In genomic region chrX:100685284-100685996, GRCh38 we compare ENCODE assay signal across 8 cellular contexts. TPM values are rescaled to one million over a fixed set of nuclear protein-coding genes. Genes with fewer than 3 reads are reported as not detected.
A peak's percentile ranks its signal among the peaks of the same experiment; 100 is the strongest.
DNase-seq lines count a peak whose midpoint lies in the region; ATAC-seq and TF ChIP-seq lines count a peak whose summit lies in the region.

No MANE protein-coding gene starts in this region.

- H3K9me3 ChIP-seq in DND-41 (ENCODE audit: insufficient read depth, low read length, severe bottlenecking) (no peaks in the 10 kb centered on the region), vagina (no peaks in the 10 kb centered on the region)

- ATAC-seq in DND-41 (ENCODE audit: insufficient read depth, low read depth) (peak; percentile 81), GM21737 (IDR thresholded peaks at IDR 0.05; ENCODE audit: unreplicated experiment) (peak; percentile 68)

- H3K4me3 Mint-ChIP-seq in activated T-helper 1 cell treated with anti-CD3 and anti-CD28 coated beads, Interleukin-12 subunit alpha, Interleukin-12 subunit beta, Interleukin-2, Interleukin-4 antibody, amounts not matched to agents 30 ng/mL and 10 ng/mL and 1 ng/mL, durations not matched to agents 14 hours and 24 hours and 36 hours: no peak overlapping the region
- H3K4me3 Mint-ChIP-seq in osteocyte (ENCODE audit: unreplicated experiment): no peak overlapping the region

- H3K27ac Mint-ChIP-seq in activated T-helper 1 cell treated with anti-CD3 and anti-CD28 coated beads, Interleukin-12 subunit alpha, Interleukin-12 subunit beta, Interleukin-2, Interleukin-4 antibody, amounts not matched to agents 30 ng/mL and 10 ng/mL and 1 ng/mL, durations not matched to agents 14 hours and 24 hours and 36 hours: no peak overlapping the region
- no peak overlapping the region for H3K27ac Mint-ChIP-seq in osteocyte (ENCODE audit: unreplicated experiment)

- no peaks in the 10 kb centered on the region for H4K20me1 ChIP-seq in DND-41 (ENCODE audit: insufficient read depth, low read length)

- H3K4me1 ChIP-seq in DND-41 (ENCODE audit: insufficient read depth, low read length) (no peaks in the 10 kb centered on the region), vagina (peaks cover 5% of the 10 kb centered on the region)

- H3K27me3 ChIP-seq in DND-41 (ENCODE audit: insufficient read depth, low read length, poor library complexity) (no peaks in the 10 kb centered on the region), vagina (no peaks in the 10 kb centered on the region)

- no peak overlapping the region for H3K9ac ChIP-seq in DND-41 (ENCODE audit: low read depth, low read length)

- no peak overlapping the region for H3K4me2 ChIP-seq in DND-41 (ENCODE audit: insufficient read depth, low read length)

- no peaks in the 10 kb centered on the region for H3K9me3 Mint-ChIP-seq in activated T-helper 1 cell treated with anti-CD3 and anti-CD28 coated beads, Interleukin-12 subunit alpha, Interleukin-12 subunit beta, Interleukin-2, Interleukin-4 antibody, amounts not matched to agents 30 ng/mL and 10 ng/mL and 1 ng/mL, durations not matched to agents 14 hours and 24 hours and 36 hours
- no peaks in the 10 kb centered on the region for H3K9me3 Mint-ChIP-seq in osteocyte (ENCODE audit: unreplicated experiment)

- no peak overlapping the region; the same call in 1 of the 2 replicates for H2AFZ ChIP-seq in DND-41 (ENCODE audit: low read depth, low read length)

- peaks cover 12% of the 10 kb centered on the region for H3K4me1 Mint-ChIP-seq in activated T-helper 1 cell treated with anti-CD3 and anti-CD28 coated beads, Interleukin-12 subunit alpha, Interleukin-12 subunit beta, Interleukin-2, Interleukin-4 antibody, amounts not matched to agents 30 ng/mL and 10 ng/mL and 1 ng/mL, durations not matched to agents 14 hours and 24 hours and 36 hours (ENCODE audit: low read depth)
- peaks cover 34% of the 10 kb centered on the region for H3K4me1 Mint-ChIP-seq in osteocyte (ENCODE audit: unreplicated experiment)

- DNase-seq in DND-41: peak; percentile 66
- DNase-seq in RPMI8226: peak; percentile 73
- DNase-seq in activated T-helper 1 cell treated with anti-CD3 and anti-CD28 coated beads, Interleukin-12 subunit alpha, Interleukin-12 subunit beta, Interleukin-2, Interleukin-4 antibody, amounts not matched to agents 30 ng/mL and 10 ng/mL and 1 ng/mL, durations not matched to agents 14 hours and 24 hours and 36 hours (ENCODE audit: low spot score): peak; percentile 35
- DNase-seq in foreskin fibroblast: peak; percentile 42 to 78
- DNase-seq in osteocyte (ENCODE audit: extremely low spot score, unreplicated experiment): no peak
- no peak for DNase-seq in vagina (ENCODE audit: extremely low spot score in 2 of 2)

- H3K79me2 ChIP-seq in DND-41 (ENCODE audit: insufficient read depth, low read length): no peaks in the 10 kb centered on the region

- peak; percentile 76 for TF ChIP-seq CTCF in DND-41 (IDR thresholded peaks at IDR 0.05; ENCODE audit: borderline replicate concordance, extremely low read depth, low read length, poor library complexity, severe bottlenecking)
- peak; percentile 63 for TF ChIP-seq CTCF in LNCAP (IDR thresholded peaks at IDR 0.05)
- peak; percentile 62 for TF ChIP-seq CTCF in foreskin fibroblast (IDR thresholded peaks at IDR 0.05; ENCODE audit: low read depth, low read length)
- TF ChIP-seq CTCF in osteocyte (IDR thresholded peaks at IDR 0.05): peak; percentile 86
- peak; percentile 40 to 88 (median 84) for TF ChIP-seq CTCF in vagina (IDR thresholded peaks at IDR 0.05)

- H3K36me3 Mint-ChIP-seq in activated T-helper 1 cell treated with anti-CD3 and anti-CD28 coated beads, Interleukin-12 subunit alpha, Interleukin-12 subunit beta, Interleukin-2, Interleukin-4 antibody, amounts not matched to agents 30 ng/mL and 10 ng/mL and 1 ng/mL, durations not matched to agents 14 hours and 24 hours and 36 hours (ENCODE audit: low read depth): no peaks in the 10 kb centered on the region
- peaks cover 3% of the 10 kb centered on the region for H3K36me3 Mint-ChIP-seq in osteocyte (ENCODE audit: unreplicated experiment)

- no peak for TF ChIP-seq POLR2A in vagina (IDR thresholded peaks at IDR 0.05)

- no peaks in the 10 kb centered on the region for H3K27me3 Mint-ChIP-seq in activated T-helper 1 cell treated with anti-CD3 and anti-CD28 coated beads, Interleukin-12 subunit alpha, Interleukin-12 subunit beta, Interleukin-2, Interleukin-4 antibody, amounts not matched to agents 30 ng/mL and 10 ng/mL and 1 ng/mL, durations not matched to agents 14 hours and 24 hours and 36 hours (ENCODE audit: insufficient read depth)
- H3K27me3 Mint-ChIP-seq in osteocyte (ENCODE audit: unreplicated experiment): no peaks in the 10 kb centered on the region

- H3K4me3 ChIP-seq in DND-41 (ENCODE audit: low read depth in 1 of 2, low read length in 2 of 2) (no peak overlapping the region), foreskin fibroblast (ENCODE audit: low read depth in 1 of 2, low read length in 2 of 2) (no peak overlapping the region), vagina (no peak overlapping the region)

- H3K27ac ChIP-seq in DND-41 (ENCODE audit: low read length) (no peak overlapping the region), vagina (peak overlapping the region; percentile 26)

- H3K36me3 ChIP-seq in DND-41 (ENCODE audit: insufficient read depth, low read length) (no peaks in the 10 kb centered on the region), vagina (no peaks in the 10 kb centered on the region)

- intact Hi-C loops in activated T-helper 1 cell treated with anti-CD3 and anti-CD28 coated beads, Interleukin-12 subunit alpha, Interleukin-12 subunit beta, Interleukin-2, Interleukin-4 antibody, amounts not matched to agents 30 ng/mL and 10 ng/mL and 1 ng/mL, durations not matched to agents 14 hours and 24 hours and 36 hours (cut with micrococcal nuclease): loop anchor here (1.0 to 5.0 kb wide), 2 partner anchors 83 to 522 kb away; no protein-coding TSS in a partner anchor
- intact Hi-C loops in vagina (cut with DNase I): loop anchor here (5.0 kb wide), 1 partner anchor 82 kb away; no protein-coding TSS in a partner anchor

RNA-seq across cellular contexts. Expression of gene SRPX2, which starts 41.4 kb away (rescaled TPM):
- not detected in 2 replicates for total RNA-seq in activated T-helper 1 cell treated with anti-CD3 and anti-CD28 coated beads, Interleukin-12 subunit alpha, Interleukin-12 subunit beta, Interleukin-2, Interleukin-4 antibody, amounts not matched to agents 30 ng/mL and 10 ng/mL and 1 ng/mL, durations not matched to agents 14 hours and 24 hours and 36 hours
- total RNA-seq in osteocyte: 42.8 and 47.9 TPM in 2 replicates
- total RNA-seq in vagina: 50.6 TPM

RNA-seq across cellular contexts. Expression of gene SYTL4, which starts 46.5 kb away (rescaled TPM):
- not detected in 2 replicates for total RNA-seq in activated T-helper 1 cell treated with anti-CD3 and anti-CD28 coated beads, Interleukin-12 subunit alpha, Interleukin-12 subunit beta, Interleukin-2, Interleukin-4 antibody, amounts not matched to agents 30 ng/mL and 10 ng/mL and 1 ng/mL, durations not matched to agents 14 hours and 24 hours and 36 hours
- 19.7 and 23.2 TPM in 2 replicates for total RNA-seq in osteocyte
- total RNA-seq in vagina: 21.9 TPM

RNA-seq across cellular contexts. Expression of gene TSPAN6, which starts 48.8 kb away (rescaled TPM):
- total RNA-seq in activated T-helper 1 cell treated with anti-CD3 and anti-CD28 coated beads, Interleukin-12 subunit alpha, Interleukin-12 subunit beta, Interleukin-2, Interleukin-4 antibody, amounts not matched to agents 30 ng/mL and 10 ng/mL and 1 ng/mL, durations not matched to agents 14 hours and 24 hours and 36 hours: not detected in 2 replicates
- total RNA-seq in osteocyte: 49.3 and 50.8 TPM in 2 replicates
- 19.6 TPM for total RNA-seq in vagina

Comparison
In these comparisons a context has a peak if more than half of its experiments do, and no peak if none do; other contexts are left out.
1. DNase-seq: peak in DND-41 (single experiment), RPMI8226 (single experiment), activated T-helper 1 cell treated with anti-CD3 and anti-CD28 coated beads, Interleukin-12 subunit alpha, Interleukin-12 subunit beta, Interleukin-2, Interleukin-4 antibody, amounts not matched to agents 30 ng/mL and 10 ng/mL and 1 ng/mL, durations not matched to agents 14 hours and 24 hours and 36 hours (single experiment) and foreskin fibroblast (2 of 2); none in osteocyte (single experiment) and vagina (0 of 2).
2. RNA of gene SRPX2, which starts 41.4 kb away (total RNA-seq): 50.6 TPM in vagina (single experiment) and 42.8 to 47.9 TPM in osteocyte; not detected in activated T-helper 1 cell treated with anti-CD3 and anti-CD28 coated beads, Interleukin-12 subunit alpha, Interleukin-12 subunit beta, Interleukin-2, Interleukin-4 antibody, amounts not matched to agents 30 ng/mL and 10 ng/mL and 1 ng/mL, durations not matched to agents 14 hours and 24 hours and 36 hours; every median in the first group is over 10 times any median in the second.
3. RNA of gene SYTL4, which starts 46.5 kb away (total RNA-seq): 19.7 to 23.2 TPM in osteocyte and 21.9 TPM in vagina (single experiment); not detected in activated T-helper 1 cell treated with anti-CD3 and anti-CD28 coated beads, Interleukin-12 subunit alpha, Interleukin-12 subunit beta, Interleukin-2, Interleukin-4 antibody, amounts not matched to agents 30 ng/mL and 10 ng/mL and 1 ng/mL, durations not matched to agents 14 hours and 24 hours and 36 hours; every median in the first group is over 10 times any median in the second.
4. RNA of gene TSPAN6, which starts 48.8 kb away (total RNA-seq): 49.3 to 50.8 TPM in osteocyte and 19.6 TPM in vagina (single experiment); not detected in activated T-helper 1 cell treated with anti-CD3 and anti-CD28 coated beads, Interleukin-12 subunit alpha, Interleukin-12 subunit beta, Interleukin-2, Interleukin-4 antibody, amounts not matched to agents 30 ng/mL and 10 ng/mL and 1 ng/mL, durations not matched to agents 14 hours and 24 hours and 36 hours; every median in the first group is over 10 times any median in the second.
5. Peak in every context shown above with its lines, with median percentiles within 50 percentile points of each other: CTCF ChIP-seq.